Comparison of ENCODE assay signal across 19 cellular contexts in the genomic region with DNA sequence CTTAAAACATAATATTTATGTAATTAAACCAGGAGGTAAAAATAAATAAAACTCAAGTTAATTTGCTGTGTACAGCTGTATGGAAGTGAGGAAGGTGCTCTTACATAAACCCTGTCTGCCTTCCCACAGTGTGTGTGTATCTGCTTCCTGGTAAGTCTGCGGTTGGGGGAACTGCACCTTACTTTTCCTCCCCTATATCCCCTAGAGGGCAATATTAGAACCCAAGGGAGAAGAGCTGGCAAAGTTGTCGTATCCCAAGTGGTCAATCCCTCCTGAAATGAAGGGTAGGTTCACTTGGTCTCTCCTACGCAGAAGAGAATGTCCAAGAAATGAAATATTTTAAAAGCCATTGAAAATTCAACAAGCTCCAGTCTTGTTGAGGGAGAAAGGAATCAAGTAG. TPM values are rescaled to one million over a fixed set of nuclear protein-coding genes. Genes with fewer than 3 reads are reported as not detected.
A peak's percentile ranks its signal among the peaks of the same experiment; 100 is the strongest.
DNase-seq lines count a peak whose midpoint lies in the region; ATAC-seq and TF ChIP-seq lines count a peak whose summit lies in the region.
"Had no signal": no experiment of that assay in that cellular context is flagged by ENCODE, and none has a peak within 500 bp of the region (broad histone marks: within the 10 kb centered on the region; RNA-seq: fewer than 3 reads in every experiment).

No MANE protein-coding gene starts in this region.

- H3K27ac ChIP-seq in endodermal cell (ENCODE audit: low read depth, low read length) (no peak overlapping the region), upper lobe of right lung (no peak overlapping the region)
- H3K27ac ChIP-seq: C4-2B, KMS-11, SJCRH30 had no signal

- H3K4me3 ChIP-seq in endodermal cell (ENCODE audit: low read length) (no peak overlapping the region), upper lobe of right lung (no peak overlapping the region)
- H3K4me3 ChIP-seq: MG63, PC-9, SJCRH30 had no signal

- TF ChIP-seq CTCF in endodermal cell (conservative IDR thresholded peaks at IDR 0.05) = peak; percentile 31
- TF ChIP-seq CTCF in upper lobe of right lung (IDR thresholded peaks at IDR 0.05) = no peak

- H3K4me1 ChIP-seq in endodermal cell (ENCODE audit: control insufficient read depth, insufficient read depth, low read length) (peaks cover 11% of the 10 kb centered on the region), upper lobe of right lung (no peaks in the 10 kb centered on the region)
- H3K4me1 ChIP-seq: SJCRH30 had no signal

- H3K36me3 ChIP-seq in endodermal cell (ENCODE audit: control insufficient read depth, insufficient read depth, low read length) (no peaks in the 10 kb centered on the region), upper lobe of right lung (peaks cover 2% of the 10 kb centered on the region)
- H3K36me3 ChIP-seq: MG63, SJCRH30 had no signal

- H3K9me3 Mint-ChIP-seq in endodermal cell = no peaks in the 10 kb centered on the region

- no peak overlapping the region for H3K27ac Mint-ChIP-seq in endodermal cell

- intact Hi-C loops in upper lobe of right lung (cut with DNase I) = no loop called here

- peaks cover 20% of the 10 kb centered on the region for H3K4me1 Mint-ChIP-seq in endodermal cell

- 83 to 99% methylated on average over 1 to 3 of the region's 3 CpGs for WGBS in endodermal cell (ENCODE audit: insufficient coverage in 1 of 2, insufficient read length in 1 of 2), 2 experiments

- ATAC-seq in upper lobe of right lung (peak; percentile 44), HG02642 (IDR thresholded peaks at IDR 0.05; ENCODE audit: poor library complexity, unreplicated experiment) (no peak)
- ATAC-seq: HepG2 had no signal

- no peaks in the 10 kb centered on the region for H3K36me3 Mint-ChIP-seq in endodermal cell (ENCODE audit: low read depth)

- H3K4me3 Mint-ChIP-seq in endodermal cell = no peak overlapping the region

- H3K27me3 ChIP-seq in endodermal cell (ENCODE audit: control insufficient read depth, insufficient read depth, low read length, poor library complexity, severe bottlenecking) = no peaks in the 10 kb centered on the region
- H3K27me3 ChIP-seq in upper lobe of right lung = no peaks in the 10 kb centered on the region
- H3K27me3 ChIP-seq: MG63, SJCRH30 had no signal

- DNase-seq in SKM-1 treated with dmso at 0.1 percent for 144 hours (lab: John Stamatoyannopoulos, UW; ENCODE audit: unreplicated experiment) (peak; percentile 42), SKM-1 (lab: John Stamatoyannopoulos, UW; ENCODE audit: unreplicated experiment) (no peak), Kasumi-1 (lab: John Stamatoyannopoulos, UW) (peak; percentile 30 to 36), endodermal cell (no peak), upper lobe of right lung (no peak), NCI-H510A treated with DMSO at 0.1 percent for 48 hours (lab: John Stamatoyannopoulos, UW) (no peak)
- no peak for DNase-seq in activated CD4-positive, alpha-beta T cell treated with anti-CD3 and anti-CD28 coated beads for 1 hour
- DNase-seq: HCEC 1CT, MG63, NCI-H1417, NCI-H187 treated with DMSO at 0.1 percent for 48 hours, NCI-H446, NCI-H82, PC-9, SJCRH30 had no signal

- H3K27me3 Mint-ChIP-seq in endodermal cell (ENCODE audit: insufficient read depth) = peaks cover 28% of the 10 kb centered on the region

- H3K9me3 ChIP-seq in endodermal cell (ENCODE audit: control insufficient read depth, low read length) (no peaks in the 10 kb centered on the region), upper lobe of right lung (no peaks in the 10 kb centered on the region)
- H3K9me3 ChIP-seq: MG63, SJCRH30 had no signal

- no peak overlapping the region for H3K9ac ChIP-seq in endodermal cell (ENCODE audit: extremely low read depth, low read length, poor library complexity, severe bottlenecking)
- H3K9ac ChIP-seq: KMS-11 had no signal

RNA-seq across cellular contexts. Expression of a gene that starts 17.8 kb away (rescaled TPM):
- total RNA-seq in endodermal cell = 10 to 100 TPM; 22.9 to 23.2 TPM
- polyA plus RNA-seq in endodermal cell (2013, experiment 1 of 2) = 18.5 TPM
- polyA plus RNA-seq in endodermal cell (2013, experiment 2 of 2) = 16.3 TPM
- total RNA-seq in upper lobe of right lung = 152 TPM

Comparison
In these comparisons a context has a peak if more than half of its experiments do, and no peak if none do; other contexts are left out.
1. DNase-seq: peak in SKM-1 treated with dmso at 0.1 percent for 144 hours (single experiment) and Kasumi-1 (2 of 2); none in SKM-1 (single experiment), endodermal cell (single experiment), upper lobe of right lung (single experiment), activated CD4-positive, alpha-beta T cell treated with anti-CD3 and anti-CD28 coated beads for 1 hour (single experiment) and NCI-H510A treated with DMSO at 0.1 percent for 48 hours (single experiment).